8 cellular contexts compared by ENCODE assay signal in genomic region chr12:64679487-64679983, GRCh38.
DNase-seq lines count a peak whose midpoint lies in the region; ATAC-seq, FAIRE-seq and TF ChIP-seq lines count a peak whose summit lies in the region.

No MANE protein-coding gene starts in this region.

- POLR2A ChIA-PET in A549 (lab: Yijun Ruan, JAX) = interaction anchor here (1.1 to 2.1 kb wide), 5 partner anchors 9 to 70 kb away, joined by 3 to 13 read pairs (median 4); no protein-coding TSS in a partner anchor

- WGBS in A549 (ENCODE audit: missing lambda C conversion rate) = under 1% methylated on average over 8 of the region's 8 CpGs

- TF ChIP-seq POLR2A in A549 (IDR thresholded peaks at IDR 0.05; ENCODE audit: low read length) = no peak

- peaks cover 4% of the 10 kb centered on the region for H3K36me3 Mint-ChIP-seq in osteocyte (ENCODE audit: unreplicated experiment)

- H3K4me3 Mint-ChIP-seq in osteocyte (ENCODE audit: unreplicated experiment) = peak overlapping the region; percentile 66

- in situ Hi-C loops in GM13976 (cut with MboI; ENCODE audit: low sequenced_read_pairs, unreplicated experiment) = no loop called here

- TF ChIP-seq EP300 in A549 (IDR thresholded peaks at IDR 0.05) = no peak

- no peak for TF ChIP-seq CTCF in A549 (IDR thresholded peaks at IDR 0.05)
- no peak for TF ChIP-seq CTCF in osteocyte (IDR thresholded peaks at IDR 0.05)
- no peak for TF ChIP-seq CTCF in GM13976 (IDR thresholded peaks at IDR 0.05; ENCODE audit: borderline replicate concordance, control extremely low read depth, extremely low read depth, insufficient read depth, missing control alignments)

- peaks cover 63% of the 10 kb centered on the region for H3K4me1 Mint-ChIP-seq in osteocyte (ENCODE audit: unreplicated experiment)

- peaks cover 88% of the 10 kb centered on the region for H3K4me1 ChIP-seq in A549

- TF ChIP-seq RAD21 in A549 (conservative IDR thresholded peaks at IDR 0.05 in 1 of 2, IDR thresholded peaks at IDR 0.05 in 1 of 2) = no peak

- no peaks in the 10 kb centered on the region for H3K9me3 Mint-ChIP-seq in osteocyte (ENCODE audit: unreplicated experiment)

- H3K27me3 Mint-ChIP-seq in osteocyte (ENCODE audit: unreplicated experiment) = no peaks in the 10 kb centered on the region

- peak overlapping the region; percentile 86 to 92 for H3K27ac ChIP-seq in A549

- FAIRE-seq in A549 (lab: Jason Lieb, UNC) = no peak

- CTCF ChIA-PET in A549 (lab: Yijun Ruan, JAX) = interaction anchor here (0.6 to 11.7 kb wide), 6 partner anchors 10 to 131 kb away, joined by 3 to 112 read pairs (median 16); partner anchors contain the start of gene RASSF3

- peak overlapping the region; percentile 34 for H3K4me3 ChIP-seq in A549

- no peaks in the 10 kb centered on the region for H3K9me3 ChIP-seq in A549

- peak overlapping the region; percentile 94 for H3K4me2 ChIP-seq in A549

- DNase-seq in A549 (ENCODE audit: low read depth in 1 of 2, low spot score in 1 of 2) = peak; percentile 82 to 91
- DNase-seq in NCI-H2196 treated with DMSO at 0.1 percent for 48 hours (lab: John Stamatoyannopoulos, UW; ENCODE audit: unreplicated experiment) = peak; percentile 59
- DNase-seq in activated T-cell treated with anti-CD3 and anti-CD28 coated beads for 4 hours = peak; percentile 44
- DNase-seq in osteocyte (ENCODE audit: extremely low spot score, unreplicated experiment) = peak; percentile 88
- DNase-seq in GM13976 (ENCODE audit: low spot score) = no peak

- peak overlapping the region; percentile 92 for H3K27ac Mint-ChIP-seq in osteocyte (ENCODE audit: unreplicated experiment)

- ATAC-seq in A549 = peak; percentile 85 to 86
- peak; percentile 34 for ATAC-seq in GM21723 (IDR thresholded peaks at IDR 0.05; ENCODE audit: unreplicated experiment)
- ATAC-seq in esophagus mucosa = peak; percentile 85
- ATAC-seq in HG03342 (IDR thresholded peaks at IDR 0.05; ENCODE audit: unreplicated experiment) = no peak

TF ChIP-seq in A549, 52 proteins besides CTCF, POLR2A, EP300 and RAD21 (continues in another document):
- no peak for TF ChIP-seq ESRRA (IDR thresholded peaks at IDR 0.05; ENCODE audit: borderline replicate concordance, low read length)
- no peak for TF ChIP-seq CHD4 (IDR thresholded peaks at IDR 0.05; ENCODE audit: borderline replicate concordance)
- no peak for TF ChIP-seq JUNB (IDR thresholded peaks at IDR 0.05)
- TF ChIP-seq GATA3 (IDR thresholded peaks at IDR 0.05; ENCODE audit: borderline replicate concordance) = 0 out of 2 replicates have a peak, but pooled peaks have one; percentile 4
- no peak for TF ChIP-seq HES2 (IDR thresholded peaks at IDR 0.05)
- TF ChIP-seq FOSL2 (IDR thresholded peaks at IDR 0.05) = no peak
- peak; percentile 41 for TF ChIP-seq FOSL2 (CRISPR knock-in tag; IDR thresholded peaks at IDR 0.05)
- 0 out of 4 replicates have a peak, but pooled peaks of 1 of the 2 experiments have one; percentile 16 for TF ChIP-seq CEBPB (IDR thresholded peaks at IDR 0.05)
- TF ChIP-seq MYC (IDR thresholded peaks at IDR 0.05; ENCODE audit: borderline replicate concordance, low read length) = no peak
- no peak for TF ChIP-seq KDM1A (IDR thresholded peaks at IDR 0.05; ENCODE audit: low read depth)
- TF ChIP-seq NPAS2 (CRISPR knock-in tag; IDR thresholded peaks at IDR 0.05; ENCODE audit: borderline replicate concordance) = no peak
- no peak for TF ChIP-seq HMGXB4 (CRISPR knock-in tag; IDR thresholded peaks at IDR 0.05; ENCODE audit: borderline replicate concordance)
- no peak for TF ChIP-seq KDM5A (IDR thresholded peaks at IDR 0.05)
- no peak for TF ChIP-seq USF2 (IDR thresholded peaks at IDR 0.05)
- TF ChIP-seq, protein P1, sequence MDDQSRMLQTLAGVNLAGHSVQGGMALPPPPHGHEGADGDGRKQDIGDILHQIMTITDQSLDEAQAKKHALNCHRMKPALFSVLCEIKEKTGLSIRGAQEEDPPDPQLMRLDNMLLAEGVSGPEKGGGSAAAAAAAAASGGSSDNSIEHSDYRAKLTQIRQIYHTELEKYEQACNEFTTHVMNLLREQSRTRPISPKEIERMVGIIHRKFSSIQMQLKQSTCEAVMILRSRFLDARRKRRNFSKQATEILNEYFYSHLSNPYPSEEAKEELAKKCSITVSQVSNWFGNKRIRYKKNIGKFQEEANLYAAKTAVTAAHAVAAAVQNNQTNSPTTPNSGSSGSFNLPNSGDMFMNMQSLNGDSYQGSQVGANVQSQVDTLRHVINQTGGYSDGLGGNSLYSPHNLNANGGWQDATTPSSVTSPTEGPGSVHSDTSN (IDR thresholded peaks at IDR 0.05) = no peak
- no peak for TF ChIP-seq RCOR1 (IDR thresholded peaks at IDR 0.05; ENCODE audit: low read depth, low read length)
- TF ChIP-seq CBX2 (IDR thresholded peaks at IDR 0.05; ENCODE audit: borderline replicate concordance, low read depth) = no peak
- TF ChIP-seq MAX (IDR thresholded peaks at IDR 0.05) = peak; percentile 12; the same call in 1 of the 2 replicates
- no peak for TF ChIP-seq HDAC2 (IDR thresholded peaks at IDR 0.05)
- TF ChIP-seq POLR2AphosphoS2 (conservative IDR thresholded peaks at IDR 0.05; ENCODE audit: low read length) = no peak
- TF ChIP-seq REST (IDR thresholded peaks at IDR 0.05) = no peak
- TF ChIP-seq ZFP36 (IDR thresholded peaks at IDR 0.05; ENCODE audit: borderline replicate concordance, partially characterized antibody) = no peak
- TF ChIP-seq RFX5 (IDR thresholded peaks at IDR 0.05) = no peak
- TF ChIP-seq ZNF302 (CRISPR knock-in tag; IDR thresholded peaks at IDR 0.05) = no peak
- no peak for TF ChIP-seq CBX8 (IDR thresholded peaks at IDR 0.05)
- peak; percentile 56; the same call in 1 of the 2 replicates for TF ChIP-seq FOXS1 (CRISPR knock-in tag; IDR thresholded peaks at IDR 0.05)
- no peak for TF ChIP-seq CHD2 (IDR thresholded peaks at IDR 0.05; ENCODE audit: low read length, partially characterized antibody)
